ENCODE assay signal across 22 cellular contexts in the genomic region with DNA sequence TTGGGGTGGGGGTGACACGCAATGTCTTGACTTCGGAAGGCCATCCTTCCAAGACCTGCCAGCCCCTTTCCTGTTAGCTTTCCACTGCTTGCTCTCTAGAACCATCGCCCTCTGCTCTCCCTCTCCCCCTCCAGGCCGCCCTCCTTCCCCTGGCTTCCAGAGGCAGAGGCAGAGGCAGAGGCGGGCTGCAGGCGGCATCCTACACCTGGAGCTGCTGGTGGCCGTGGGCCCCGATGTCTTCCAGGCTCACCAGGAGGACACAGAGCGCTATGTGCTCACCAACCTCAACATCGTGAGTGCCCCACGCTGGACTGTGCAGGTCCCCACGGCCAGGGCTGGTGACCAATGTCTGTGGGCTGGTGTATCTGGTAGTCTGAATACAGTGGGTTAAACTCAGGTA. TPM values are rescaled to one million over a fixed set of nuclear protein-coding genes. Genes with fewer than 3 reads are reported as not detected.
DNase-seq lines count a peak whose midpoint lies in the region; ATAC-seq, FAIRE-seq and TF ChIP-seq lines count a peak whose summit lies in the region.
"Had no signal": no experiment of that assay in that cellular context is flagged by ENCODE, and none has a peak within 500 bp of the region (broad histone marks: within the 10 kb centered on the region; RNA-seq: fewer than 3 reads in every experiment).

No MANE protein-coding gene starts in this region.

- CTCF ChIA-PET in HepG2 (lab: Yijun Ruan, JAX; ENCODE audit: low intra/inter-chr PET ratio, low total read pairs): no interaction called here

- no peaks in the 10 kb centered on the region for H3K79me2 ChIP-seq in HepG2 (ENCODE audit: insufficient read depth, low read length)

- WGBS in HepG2 (ENCODE audit: low lambda C conversion rate): 53% methylated on average over 11 of the region's 12 CpGs
- WGBS in right lobe of liver (ENCODE audit: insufficient coverage, low coverage, low lambda C conversion rate, missing lambda C conversion rate): 77% methylated on average over 3 of the region's 12 CpGs
- WGBS in endodermal cell (ENCODE audit: insufficient coverage in 1 of 2, insufficient read length in 1 of 2), 2 experiments: 93 to 96% methylated on average over 5 to 12 of the region's 12 CpGs

- peaks cover 75% of the 10 kb centered on the region for H3K4me1 ChIP-seq in HepG2 (ENCODE audit: insufficient read depth, low read length)
- H3K4me1 ChIP-seq in right lobe of liver: peaks cover 0 to 7% (median 0%) of the 10 kb centered on the region in 4 donors
- H3K4me1 ChIP-seq in endodermal cell (ENCODE audit: control insufficient read depth, insufficient read depth, low read length): no peaks in the 10 kb centered on the region

- TF ChIP-seq RAD21 in HepG2 (CRISPR knock-in tag; IDR thresholded peaks at IDR 0.05): no peak

- TF ChIP-seq POLR2A in HepG2 (IDR thresholded peaks at IDR 0.05; ENCODE audit: insufficient read depth in 1 of 2, low read depth in 2 of 2, low read length in 2 of 2) (no peak), right lobe of liver (IDR thresholded peaks at IDR 0.05) (no peak)

- H3K9me3 ChIP-seq in HepG2 (ENCODE audit: low read length) (no peaks in the 10 kb centered on the region), right lobe of liver (no peaks in the 10 kb centered on the region), endodermal cell (ENCODE audit: control insufficient read depth, low read length) (peaks cover 13% of the 10 kb centered on the region)

- TF ChIP-seq CTCF in HepG2 (CRISPR knock-in tag; IDR thresholded peaks at IDR 0.05) (0 out of 2 replicates have a peak, but pooled peaks have one; percentile 8), right lobe of liver (IDR thresholded peaks at IDR 0.05) (no peak), endodermal cell (conservative IDR thresholded peaks at IDR 0.05) (no peak)

- H3K27ac Mint-ChIP-seq in endodermal cell: no peak overlapping the region
- H3K27ac Mint-ChIP-seq in stimulated activated effector memory CD8-positive, alpha-beta T cell treated with anti-CD3 and anti-CD28 coated beads, Interleukin-12 subunit alpha, Interleukin-12 subunit beta, amount 100 ng/mL, for 72 hours: peak overlapping the region; percentile 82
- H3K27ac Mint-ChIP-seq: CD4-positive, CD25-positive, alpha-beta regulatory T cell; CD8-positive, alpha-beta memory T cell; HFFc6 had no signal

- H3K9ac ChIP-seq in HepG2 (ENCODE audit: insufficient read depth, low read depth, low read length) (no peak overlapping the region), endodermal cell (ENCODE audit: extremely low read depth, low read length, poor library complexity, severe bottlenecking) (no peak overlapping the region)
- H3K9ac ChIP-seq: BLaER1, GM23248 had no signal

- peaks cover 8% of the 10 kb centered on the region for H3K9me3 Mint-ChIP-seq in endodermal cell
- no peaks in the 10 kb centered on the region for H3K9me3 Mint-ChIP-seq in stimulated activated effector memory CD8-positive, alpha-beta T cell treated with anti-CD3 and anti-CD28 coated beads, Interleukin-12 subunit alpha, Interleukin-12 subunit beta, amount 100 ng/mL, for 72 hours
- H3K9me3 Mint-ChIP-seq: CD4-positive, CD25-positive, alpha-beta regulatory T cell; CD8-positive, alpha-beta memory T cell; HFFc6 had no signal

- intact Hi-C loops in HepG2 (cut with micrococcal nuclease; ENCODE audit: unreplicated experiment) (loop anchor here (2.0 kb wide), 1 partner anchor 17 kb away; no protein-coding TSS in a partner anchor), right lobe of liver (cut with DNase I) (no loop called here)

- BruUV-seq in HepG2 (replicated peaks; lab: Mats Ljungman, UMichigan): no TSS peak

- POLR2A ChIA-PET in HepG2 (lab: Yijun Ruan, JAX): no interaction called here

- H3K27me3 Mint-ChIP-seq in endodermal cell (ENCODE audit: insufficient read depth): peaks cover 2% of the 10 kb centered on the region

- H3K4me3 Mint-ChIP-seq in endodermal cell: no peak overlapping the region
- no peak overlapping the region for H3K4me3 Mint-ChIP-seq in stimulated activated effector memory CD8-positive, alpha-beta T cell treated with anti-CD3 and anti-CD28 coated beads, Interleukin-12 subunit alpha, Interleukin-12 subunit beta, amount 100 ng/mL, for 72 hours
- H3K4me3 Mint-ChIP-seq: CD4-positive, CD25-positive, alpha-beta regulatory T cell; CD8-positive, alpha-beta memory T cell; HFFc6 had no signal

- in situ Hi-C loops in HepG2 (cut with HindIII; ENCODE audit: extremely low pct_ligation_motif_present, low pct_unique_long_range_greater_than_20kb): no loop called here

- H3K4me3 ChIP-seq in HepG2 (replicated peaks in 1 of 3; ENCODE audit: insufficient read depth in 1 of 3, low read depth in 2 of 3, low read length in 3 of 3): no peak overlapping the region
- H3K4me3 ChIP-seq in right lobe of liver: no peak overlapping the region
- no peak overlapping the region for H3K4me3 ChIP-seq in endodermal cell (ENCODE audit: low read length)
- H3K4me3 ChIP-seq: BLaER1, GM23248 had no signal

- no peak overlapping the region for H3K27ac ChIP-seq in HepG2 (ENCODE audit: extremely low read length, insufficient read depth, low read length)
- H3K27ac ChIP-seq in right lobe of liver: no peak overlapping the region
- no peak overlapping the region for H3K27ac ChIP-seq in endodermal cell (ENCODE audit: low read depth, low read length)
- H3K27ac ChIP-seq: 22Rv1, BLaER1, GM23248 had no signal

- TF ChIP-seq EP300 in HepG2 (IDR thresholded peaks at IDR 0.05; ENCODE audit: low read depth in 2 of 2, low read length in 2 of 2): no peak
- no peak for TF ChIP-seq EP300 in HepG2 (CRISPR knock-in tag; IDR thresholded peaks at IDR 0.05; ENCODE audit: borderline replicate concordance)

- H2AFZ ChIP-seq in HepG2 (ENCODE audit: low read length): no peak overlapping the region
- H2AFZ ChIP-seq: GM23248 had no signal

- ATAC-seq in HepG2: no peak
- ATAC-seq in right lobe of liver: no peak
- no peak for ATAC-seq in stimulated activated effector memory CD8-positive, alpha-beta T cell treated with anti-CD3 and anti-CD28 coated beads, Interleukin-12 subunit alpha, Interleukin-12 subunit beta, amount 100 ng/mL, for 72 hours

- peaks cover 3% of the 10 kb centered on the region for H3K36me3 Mint-ChIP-seq in endodermal cell (ENCODE audit: low read depth)
- H3K36me3 Mint-ChIP-seq in stimulated activated effector memory CD8-positive, alpha-beta T cell treated with anti-CD3 and anti-CD28 coated beads, Interleukin-12 subunit alpha, Interleukin-12 subunit beta, amount 100 ng/mL, for 72 hours: peaks cover 7% of the 10 kb centered on the region
- H3K36me3 Mint-ChIP-seq: CD4-positive, CD25-positive, alpha-beta regulatory T cell; CD8-positive, alpha-beta memory T cell had no signal

- no peaks in the 10 kb centered on the region for H4K20me1 ChIP-seq in HepG2 (ENCODE audit: insufficient read depth, low read length)
- H4K20me1 ChIP-seq: BLaER1 had no signal

- H3K36me3 ChIP-seq in HepG2 (replicated peaks in 1 of 2; ENCODE audit: control insufficient read depth in 1 of 2, insufficient read depth in 2 of 2, low read length in 2 of 2): no peaks in the 10 kb centered on the region
- H3K36me3 ChIP-seq in right lobe of liver: no peaks in the 10 kb centered on the region
- H3K36me3 ChIP-seq in endodermal cell (ENCODE audit: control insufficient read depth, insufficient read depth, low read length): no peaks in the 10 kb centered on the region
- H3K36me3 ChIP-seq: BLaER1 had no signal

- no peak overlapping the region; the same call in 1 of the 2 replicates for H3K4me2 ChIP-seq in HepG2 (ENCODE audit: low read depth, low read length)
- H3K4me2 ChIP-seq: BLaER1 had no signal

- no peak for DNase-seq in HepG2 (ENCODE audit: low spot score)
- no peak for DNase-seq in right lobe of liver
- DNase-seq in endodermal cell: peak; percentile 35
- no peak for DNase-seq in stimulated activated effector memory CD8-positive, alpha-beta T cell treated with anti-CD3 and anti-CD28 coated beads, Interleukin-12 subunit alpha, Interleukin-12 subunit beta, amount 100 ng/mL, for 72 hours (ENCODE audit: low spot score in 2 of 2)
- DNase-seq in NCI-H524 treated with DMSO at 0.1 percent for 48 hours (lab: John Stamatoyannopoulos, UW): no peak
- DNase-seq in NCI-H510A treated with DMSO at 0.1 percent for 48 hours (lab: John Stamatoyannopoulos, UW): no peak
- DNase-seq: CD4-positive, CD25-positive, alpha-beta regulatory T cell; CD8-positive, alpha-beta memory T cell; COR-L47; DMS 273 treated with DMSO at 0.1 percent for 48 hours; DMS53; DND-41; GM23248; HCEC 1CT; HFFc6; KG1 had no signal

- H3K27me3 ChIP-seq in HepG2 (ENCODE audit: control insufficient read depth in 1 of 2, insufficient read depth in 2 of 2, low read length in 2 of 2) (no peaks in the 10 kb centered on the region; a peak in 1 of 5 replicates), right lobe of liver (no peaks in the 10 kb centered on the region), endodermal cell (ENCODE audit: control insufficient read depth, insufficient read depth, low read length, poor library complexity, severe bottlenecking) (no peaks in the 10 kb centered on the region)

- FAIRE-seq in HepG2 (lab: Jason Lieb, UNC): no peak
- FAIRE-seq: G401.6, GM12891, GM19239, HTR-8/SVneo had no signal

- H3K4me1 Mint-ChIP-seq in endodermal cell: peaks cover 8% of the 10 kb centered on the region
- peaks cover 34% of the 10 kb centered on the region for H3K4me1 Mint-ChIP-seq in stimulated activated effector memory CD8-positive, alpha-beta T cell treated with anti-CD3 and anti-CD28 coated beads, Interleukin-12 subunit alpha, Interleukin-12 subunit beta, amount 100 ng/mL, for 72 hours

RNA-seq across cellular contexts. Expression of a gene that starts 2.0 kb away (rescaled TPM):
- total RNA-seq in HepG2 (2016; rRNA removed; fragmentation: Illumina TruSeq; extraction: Trizol) (0.69 and 0.91 TPM in 2 replicates), right lobe of liver (10 to 100 TPM in 3 of 6 experiments, 1 to 10 TPM in 3; 8.1 to 27.7 (median 11.3) TPM), endodermal cell (10 to 100 TPM; 13.5 to 21.7 TPM)
- total RNA-seq in HepG2 (2016; cell fraction: cytosol; rRNA removed; fragmentation: Illumina TruSeq; extraction: Trizol; ENCODE audit: low read depth): 0.26 and 0.30 TPM in 2 replicates
- 0.22 and 0.91 TPM in 2 replicates for total RNA-seq in HepG2 (2016; cell fraction: insoluble cytoplasmic fraction; rRNA removed; fragmentation: Illumina TruSeq; extraction: Trizol)
- 0.21 and 0.37 TPM in 2 replicates for total RNA-seq in HepG2 (2016; cell fraction: membrane; rRNA removed; fragmentation: Illumina TruSeq; extraction: Trizol)
- 0.78 and 1.4 TPM in 2 replicates for total RNA-seq in HepG2 (2016; cell fraction: nucleus; rRNA removed; fragmentation: Illumina TruSeq; extraction: Trizol)
- polyA plus RNA-seq in HepG2 (2011; rRNA removed): 4.5 and 5.0 TPM in 2 replicates
- 1.2 and 2.2 TPM in 2 replicates for polyA plus RNA-seq in HepG2 (2011; cell fraction: cytosol; rRNA removed)
- 35.9 and 63.7 TPM in 2 replicates for polyA plus RNA-seq in HepG2 (2011; cell fraction: nucleus; rRNA removed)
- 1.4 and 2.0 TPM in 2 replicates for polyA plus RNA-seq in HepG2 (2012)
- polyA plus RNA-seq in HepG2 (2016; cell fraction: cytosol; fragmentation: Illumina TruSeq; extraction: Trizol; ENCODE audit: low read depth): 0.12 and 0.16 TPM in 2 replicates
- 0.48 and 0.73 TPM in 2 replicates for polyA plus RNA-seq in HepG2 (2016; cell fraction: insoluble cytoplasmic fraction; fragmentation: Illumina TruSeq; extraction: Trizol; ENCODE audit: low read depth)
- 0.14 and 0.23 TPM in 2 replicates for polyA plus RNA-seq in HepG2 (2016; cell fraction: membrane; fragmentation: Illumina TruSeq; extraction: Trizol; ENCODE audit: low read depth)
- polyA plus RNA-seq in HepG2 (2016; cell fraction: nucleus; fragmentation: Illumina TruSeq; extraction: Trizol; ENCODE audit: insufficient read depth, low read depth): 4.6 TPM in 2 replicates
- 0.75 and 1.4 TPM in 2 replicates for polyA minus RNA-seq in HepG2 (2011; rRNA and poly(A)+ RNA removed; ENCODE audit: low replicate concordance)
- polyA minus RNA-seq in HepG2 (2011; cell fraction: cytosol; rRNA and poly(A)+ RNA removed): 0.30 and 0.62 TPM in 2 replicates
- polyA minus RNA-seq in HepG2 (2011; cell fraction: nucleus; rRNA and poly(A)+ RNA removed): 2.4 and 3.1 TPM in 2 replicates
- 9.7 TPM for polyA plus RNA-seq in endodermal cell (2013, experiment 1 of 2)
- polyA plus RNA-seq in endodermal cell (2013, experiment 2 of 2): 7.6 TPM

RNA-seq across cellular contexts. Expression of a gene that starts 6.4 kb away (rescaled TPM):
- total RNA-seq in HepG2 (2016; rRNA removed; fragmentation: Illumina TruSeq; extraction: Trizol) (30.4 and 32.9 TPM in 2 replicates), right lobe of liver (10 to 100 TPM in 5 of 6 experiments, 1 to 10 TPM in 1; 9.5 to 19.9 (median 12.0) TPM), endodermal cell (10 to 100 TPM; 30.2 to 36.5 TPM)
- total RNA-seq in HepG2 (2016; cell fraction: cytosol; rRNA removed; fragmentation: Illumina TruSeq; extraction: Trizol; ENCODE audit: low read depth): 13.1 and 13.7 TPM in 2 replicates
- 30.5 and 30.8 TPM in 2 replicates for total RNA-seq in HepG2 (2016; cell fraction: insoluble cytoplasmic fraction; rRNA removed; fragmentation: Illumina TruSeq; extraction: Trizol)
- total RNA-seq in HepG2 (2016; cell fraction: membrane; rRNA removed; fragmentation: Illumina TruSeq; extraction: Trizol): 26.1 and 26.5 TPM in 2 replicates
- total RNA-seq in HepG2 (2016; cell fraction: nucleus; rRNA removed; fragmentation: Illumina TruSeq; extraction: Trizol): 13.7 and 15.5 TPM in 2 replicates
- 18.5 and 20.2 TPM in 2 replicates for polyA plus RNA-seq in HepG2 (2011; rRNA removed)
- polyA plus RNA-seq in HepG2 (2011; cell fraction: cytosol; rRNA removed): 20.6 and 24.2 TPM in 2 replicates
- 13.1 and 13.9 TPM in 2 replicates for polyA plus RNA-seq in HepG2 (2011; cell fraction: nucleus; rRNA removed)
- 18.4 and 20.8 TPM in 2 replicates for polyA plus RNA-seq in HepG2 (2012)
- polyA plus RNA-seq in HepG2 (2016; cell fraction: cytosol; fragmentation: Illumina TruSeq; extraction: Trizol; ENCODE audit: low read depth): 13.2 and 14.9 TPM in 2 replicates
- 40.1 and 41.2 TPM in 2 replicates for polyA plus RNA-seq in HepG2 (2016; cell fraction: insoluble cytoplasmic fraction; fragmentation: Illumina TruSeq; extraction: Trizol; ENCODE audit: low read depth)
- polyA plus RNA-seq in HepG2 (2016; cell fraction: membrane; fragmentation: Illumina TruSeq; extraction: Trizol; ENCODE audit: low read depth): 23.2 and 24.3 TPM in 2 replicates
- 25.0 and 27.5 TPM in 2 replicates for polyA plus RNA-seq in HepG2 (2016; cell fraction: nucleus; fragmentation: Illumina TruSeq; extraction: Trizol; ENCODE audit: insufficient read depth, low read depth)
- polyA minus RNA-seq in HepG2 (2011; rRNA and poly(A)+ RNA removed; ENCODE audit: low replicate concordance): 29.1 and 46.3 TPM in 2 replicates
- 14.4 and 15.3 TPM in 2 replicates for polyA minus RNA-seq in HepG2 (2011; cell fraction: cytosol; rRNA and poly(A)+ RNA removed)
- polyA minus RNA-seq in HepG2 (2011; cell fraction: nucleus; rRNA and poly(A)+ RNA removed): 16.2 TPM in 2 replicates
- polyA plus RNA-seq in endodermal cell (2013, experiment 1 of 2): 23.1 TPM
- 20.9 TPM for polyA plus RNA-seq in endodermal cell (2013, experiment 2 of 2)

RNA-seq across cellular contexts. Expression of a gene that starts 35.6 kb away (rescaled TPM):
- 8.2 and 13.8 TPM in 2 replicates for total RNA-seq in HepG2 (2016; rRNA removed; fragmentation: Illumina TruSeq; extraction: Trizol)
- 3.2 and 3.9 TPM in 2 replicates for total RNA-seq in HepG2 (2016; cell fraction: cytosol; rRNA removed; fragmentation: Illumina TruSeq; extraction: Trizol; ENCODE audit: low read depth)
- 7.9 and 15.6 TPM in 2 replicates for total RNA-seq in HepG2 (2016; cell fraction: insoluble cytoplasmic fraction; rRNA removed; fragmentation: Illumina TruSeq; extraction: Trizol)
- total RNA-seq in HepG2 (2016; cell fraction: membrane; rRNA removed; fragmentation: Illumina TruSeq; extraction: Trizol): 10.0 and 11.4 TPM in 2 replicates
- total RNA-seq in HepG2 (2016; cell fraction: nucleus; rRNA removed; fragmentation: Illumina TruSeq; extraction: Trizol): 12.1 and 14.4 TPM in 2 replicates
- polyA plus RNA-seq in HepG2 (2011; rRNA removed): 14.6 and 21.3 TPM in 2 replicates
- 13.1 and 15.4 TPM in 2 replicates for polyA plus RNA-seq in HepG2 (2011; cell fraction: cytosol; rRNA removed)
- 33.2 and 35.5 TPM in 2 replicates for polyA plus RNA-seq in HepG2 (2011; cell fraction: nucleus; rRNA removed)
- polyA plus RNA-seq in HepG2 (2012): 12.0 and 17.4 TPM in 2 replicates
- 3.2 and 4.4 TPM in 2 replicates for polyA plus RNA-seq in HepG2 (2016; cell fraction: cytosol; fragmentation: Illumina TruSeq; extraction: Trizol; ENCODE audit: low read depth)
- polyA plus RNA-seq in HepG2 (2016; cell fraction: insoluble cytoplasmic fraction; fragmentation: Illumina TruSeq; extraction: Trizol; ENCODE audit: low read depth): 8.6 and 9.0 TPM in 2 replicates
- polyA plus RNA-seq in HepG2 (2016; cell fraction: membrane; fragmentation: Illumina TruSeq; extraction: Trizol; ENCODE audit: low read depth): 8.8 and 9.3 TPM in 2 replicates
- 20.0 and 22.0 TPM in 2 replicates for polyA plus RNA-seq in HepG2 (2016; cell fraction: nucleus; fragmentation: Illumina TruSeq; extraction: Trizol; ENCODE audit: insufficient read depth, low read depth)
- polyA minus RNA-seq in HepG2 (2011; rRNA and poly(A)+ RNA removed; ENCODE audit: low replicate concordance): 8.1 and 55.0 TPM in 2 replicates
- 7.1 and 8.0 TPM in 2 replicates for polyA minus RNA-seq in HepG2 (2011; cell fraction: cytosol; rRNA and poly(A)+ RNA removed)
- 25.4 and 28.7 TPM in 2 replicates for polyA minus RNA-seq in HepG2 (2011; cell fraction: nucleus; rRNA and poly(A)+ RNA removed)
- total RNA-seq in right lobe of liver: 10 to 100 TPM; 23.5 to 39.8 (median 32.9) TPM
- 10 to 100 TPM; 30.6 to 35.0 TPM for total RNA-seq in endodermal cell
- polyA plus RNA-seq in endodermal cell (2013, experiment 1 of 2): 26.8 TPM
- 26.0 TPM for polyA plus RNA-seq in endodermal cell (2013, experiment 2 of 2)

RNA-seq across cellular contexts. Expression of a gene that starts 48.0 kb away (rescaled TPM):
- total RNA-seq in HepG2 (2016; rRNA removed; fragmentation: Illumina TruSeq; extraction: Trizol) (1.1 and 2.2 TPM in 2 replicates), right lobe of liver (1 to 10 TPM in 2 of 6 experiments, under 1 TPM in 3, not detected in 1; 0.43 to 2.6 (median 0.81) TPM), endodermal cell (under 1 TPM in 1 of 2 donors, not detected in 1; 0.95 TPM)
- total RNA-seq in HepG2 (2016; cell fraction: cytosol; rRNA removed; fragmentation: Illumina TruSeq; extraction: Trizol; ENCODE audit: low read depth): 3.2 and 4.6 TPM in 2 replicates
- 1.6 TPM in 2 replicates for total RNA-seq in HepG2 (2016; cell fraction: insoluble cytoplasmic fraction; rRNA removed; fragmentation: Illumina TruSeq; extraction: Trizol)
- 3.7 and 4.8 TPM in 2 replicates for total RNA-seq in HepG2 (2016; cell fraction: membrane; rRNA removed; fragmentation: Illumina TruSeq; extraction: Trizol)
- total RNA-seq in HepG2 (2016; cell fraction: nucleus; rRNA removed; fragmentation: Illumina TruSeq; extraction: Trizol): 0.53 and 0.75 TPM in 2 replicates
- polyA plus RNA-seq in HepG2 (2011; rRNA removed): 1.5 and 3.8 TPM in 2 replicates
- 2.0 and 2.7 TPM in 2 replicates for polyA plus RNA-seq in HepG2 (2011; cell fraction: cytosol; rRNA removed)
- 0.87 and 3.7 TPM in 2 replicates for polyA plus RNA-seq in HepG2 (2011; cell fraction: nucleus; rRNA removed)
- 3.1 and 4.8 TPM in 2 replicates for polyA plus RNA-seq in HepG2 (2012)
- 4.2 and 4.8 TPM in 2 replicates for polyA plus RNA-seq in HepG2 (2016; cell fraction: cytosol; fragmentation: Illumina TruSeq; extraction: Trizol; ENCODE audit: low read depth)
- 1.5 and 2.2 TPM in 2 replicates for polyA plus RNA-seq in HepG2 (2016; cell fraction: insoluble cytoplasmic fraction; fragmentation: Illumina TruSeq; extraction: Trizol; ENCODE audit: low read depth)
- polyA plus RNA-seq in HepG2 (2016; cell fraction: membrane; fragmentation: Illumina TruSeq; extraction: Trizol; ENCODE audit: low read depth): 3.8 and 5.3 TPM in 2 replicates
- 1.2 and 2.1 TPM in 2 replicates for polyA plus RNA-seq in HepG2 (2016; cell fraction: nucleus; fragmentation: Illumina TruSeq; extraction: Trizol; ENCODE audit: insufficient read depth, low read depth)
- polyA minus RNA-seq in HepG2 (2011; rRNA and poly(A)+ RNA removed; ENCODE audit: low replicate concordance): 0.56 and 1.5 TPM in 2 replicates
- 0.59 TPM in 1 of 2 replicates, not detected in the other for polyA minus RNA-seq in HepG2 (2011; cell fraction: cytosol; rRNA and poly(A)+ RNA removed)
- polyA minus RNA-seq in HepG2 (2011; cell fraction: nucleus; rRNA and poly(A)+ RNA removed): 0.77 and 1.1 TPM in 2 replicates
- 2.0 TPM for polyA plus RNA-seq in endodermal cell (2013, experiment 1 of 2)
- 1.2 TPM for polyA plus RNA-seq in endodermal cell (2013, experiment 2 of 2)

RNA-seq across cellular contexts. Expression of a gene that starts 48.3 kb away (rescaled TPM):
- total RNA-seq in HepG2 (2016; rRNA removed; fragmentation: Illumina TruSeq; extraction: Trizol): 135 and 265 TPM in 2 replicates
- total RNA-seq in HepG2 (2016; cell fraction: cytosol; rRNA removed; fragmentation: Illumina TruSeq; extraction: Trizol; ENCODE audit: low read depth): 32.2 and 32.9 TPM in 2 replicates
- 115 and 269 TPM in 2 replicates for total RNA-seq in HepG2 (2016; cell fraction: insoluble cytoplasmic fraction; rRNA removed; fragmentation: Illumina TruSeq; extraction: Trizol)
- 110 and 114 TPM in 2 replicates for total RNA-seq in HepG2 (2016; cell fraction: membrane; rRNA removed; fragmentation: Illumina TruSeq; extraction: Trizol)
- 228 and 275 TPM in 2 replicates for total RNA-seq in HepG2 (2016; cell fraction: nucleus; rRNA removed; fragmentation: Illumina TruSeq; extraction: Trizol)
- 220 and 224 TPM in 2 replicates for polyA plus RNA-seq in HepG2 (2011; rRNA removed)
- polyA plus RNA-seq in HepG2 (2011; cell fraction: cytosol; rRNA removed): 264 and 277 TPM in 2 replicates
- polyA plus RNA-seq in HepG2 (2011; cell fraction: nucleus; rRNA removed): 180 and 191 TPM in 2 replicates
- 188 and 224 TPM in 2 replicates for polyA plus RNA-seq in HepG2 (2012)
- 32.1 and 37.0 TPM in 2 replicates for polyA plus RNA-seq in HepG2 (2016; cell fraction: cytosol; fragmentation: Illumina TruSeq; extraction: Trizol; ENCODE audit: low read depth)
- 124 and 145 TPM in 2 replicates for polyA plus RNA-seq in HepG2 (2016; cell fraction: insoluble cytoplasmic fraction; fragmentation: Illumina TruSeq; extraction: Trizol; ENCODE audit: low read depth)
- 76.2 and 78.0 TPM in 2 replicates for polyA plus RNA-seq in HepG2 (2016; cell fraction: membrane; fragmentation: Illumina TruSeq; extraction: Trizol; ENCODE audit: low read depth)
- 397 and 400 TPM in 2 replicates for polyA plus RNA-seq in HepG2 (2016; cell fraction: nucleus; fragmentation: Illumina TruSeq; extraction: Trizol; ENCODE audit: insufficient read depth, low read depth)
- 375 and 710 TPM in 2 replicates for polyA minus RNA-seq in HepG2 (2011; rRNA and poly(A)+ RNA removed; ENCODE audit: low replicate concordance)
- 173 and 200 TPM in 2 replicates for polyA minus RNA-seq in HepG2 (2011; cell fraction: cytosol; rRNA and poly(A)+ RNA removed)
- 72.5 and 84.8 TPM in 2 replicates for polyA minus RNA-seq in HepG2 (2011; cell fraction: nucleus; rRNA and poly(A)+ RNA removed)
- 100 to 1,000 TPM; 181 to 243 (median 213) TPM for total RNA-seq in right lobe of liver
- total RNA-seq in endodermal cell: 100 to 1,000 TPM; 178 to 187 TPM
- 109 TPM for polyA plus RNA-seq in endodermal cell (2013, experiment 1 of 2)
- 106 TPM for polyA plus RNA-seq in endodermal cell (2013, experiment 2 of 2)
